Comparison of ENCODE assay signal across 8 cellular contexts in genomic region chr6:30396833-30397479, GRCh38. TPM values are rescaled to one million over a fixed set of nuclear protein-coding genes. Genes with fewer than 3 reads are reported as not detected.
DNase-seq lines count a peak whose midpoint lies in the region; ATAC-seq and TF ChIP-seq lines count a peak whose summit lies in the region.

No MANE protein-coding gene starts in this region.

- no peak for ATAC-seq in GM18511 (IDR thresholded peaks at IDR 0.05; ENCODE audit: unreplicated experiment)

- no peak for TF ChIP-seq POLR2A in erythroblast (IDR thresholded peaks at IDR 0.05; ENCODE audit: low read length)

- no peak overlapping the region for H3K4me2 ChIP-seq in OCI-LY1 (ENCODE audit: low read length)

- H2AFZ ChIP-seq in OCI-LY1 (ENCODE audit: low read length): no peak overlapping the region

- DNase-seq in HK-2 (ENCODE audit: unreplicated experiment) (peak; percentile 79), activated T-cell treated with anti-CD3 and anti-CD28 coated beads for 1 hour (ENCODE audit: low read depth) (peak; percentile 88), erythroblast (lab: John Stamatoyannopoulos, UW) (peak; percentile 70 to 86), myocyte (ENCODE audit: low read depth) (peak; percentile 59)
- peak; percentile 84 for DNase-seq in stimulated activated CD8-positive, alpha-beta memory T cell treated with anti-CD3 and anti-CD28 coated beads, Interleukin-7, amount 100 ng/mL, for 24 hours (ENCODE audit: low read depth)

- H3F3A ChIP-seq in OCI-LY1 (ENCODE audit: insufficient read depth, low read length): no peaks in the 10 kb centered on the region

- no peaks in the 10 kb centered on the region for H3K27me3 ChIP-seq in OCI-LY1 (ENCODE audit: insufficient read depth, low read length)

- no peaks in the 10 kb centered on the region for H3K36me3 ChIP-seq in OCI-LY1 (ENCODE audit: insufficient read depth, low read length)

- H3K27ac ChIP-seq in OCI-LY1 (ENCODE audit: low read depth, low read length, poor library complexity, severe bottlenecking): no peak overlapping the region

- H3K79me2 ChIP-seq in OCI-LY1 (ENCODE audit: insufficient read depth, low read length): no peaks in the 10 kb centered on the region

- H4K20me1 ChIP-seq in OCI-LY1 (ENCODE audit: insufficient read depth, low read length): no peaks in the 10 kb centered on the region

- H3K9me3 ChIP-seq in OCI-LY1 (ENCODE audit: low read length): no peaks in the 10 kb centered on the region

- no peak overlapping the region for H3K4me3 ChIP-seq in OCI-LY1 (ENCODE audit: low read depth, low read length, poor library complexity, severe bottlenecking)

- no peak overlapping the region for H3K9ac ChIP-seq in OCI-LY1 (ENCODE audit: low read length)

- TF ChIP-seq CTCF in GM12872 (IDR thresholded peaks at IDR 0.05; ENCODE audit: insufficient read depth, low read depth, low read length) (peak; percentile 96), OCI-LY1 (IDR thresholded peaks at IDR 0.05; ENCODE audit: low read length) (peak; percentile 91)

- no peaks in the 10 kb centered on the region for H3K4me1 ChIP-seq in OCI-LY1 (ENCODE audit: insufficient read depth, low read length, severe bottlenecking)

- H3K9me2 ChIP-seq in OCI-LY1 (ENCODE audit: low read depth, low read length): no peaks in the 10 kb centered on the region

RNA-seq across cellular contexts. Expression of gene RPP21, which starts 52.0 kb away (rescaled TPM):
- 11.2 and 24.6 TPM in 2 replicates for total RNA-seq in myocyte
- polyA plus RNA-seq in myocyte (2012): 32.9 TPM
